ENCODE assay signal across 8 cellular contexts in genomic region chr4:156968479-156968984, GRCh38. TPM values are rescaled to one million over a fixed set of nuclear protein-coding genes. Genes with fewer than 3 reads are reported as not detected.
DNase-seq lines count a peak whose midpoint lies in the region; ATAC-seq and TF ChIP-seq lines count a peak whose summit lies in the region.

No MANE protein-coding gene starts in this region.

- 6 to 12% methylated on average over 2 of the region's 2 CpGs for WGBS in sigmoid colon, 2 donors

- H3K4me1 ChIP-seq in BE2C: no peaks in the 10 kb centered on the region; the same call in 1 of the 2 replicates
- H3K4me1 ChIP-seq in sigmoid colon: peaks cover 0 to 48% (median 30%) of the 10 kb centered on the region in 4 donors

- H3K9me3 ChIP-seq in BE2C (no peaks in the 10 kb centered on the region), sigmoid colon (no peaks in the 10 kb centered on the region)

- DNase-seq in BE2C (peak; percentile 50), NCI-H345 (lab: John Stamatoyannopoulos, UW) (peak; percentile 51), anterior cingulate cortex (lab: John Stamatoyannopoulos, UW) (peak in 46 of 58 donors; percentile 0 to 69 (median 29)), hypothalamus (lab: John Stamatoyannopoulos, UW) (peak in 34 of 51 donors; percentile 1 to 82 (median 22)), sigmoid colon (peak; percentile 82)
- no peak for DNase-seq in activated CD4-positive, CD25-positive, alpha-beta regulatory T cell treated with anti-CD3 and anti-CD28 coated beads, Interleukin-2, amount 50 U/mL, for 72 hours

- no peaks in the 10 kb centered on the region for H3K36me3 ChIP-seq in BE2C
- H3K36me3 ChIP-seq in sigmoid colon: no peaks in the 10 kb centered on the region

- peaks cover 43% of the 10 kb centered on the region for H3K27me3 ChIP-seq in BE2C
- no peaks in the 10 kb centered on the region for H3K27me3 ChIP-seq in sigmoid colon

- TF ChIP-seq CTCF in BE2C (IDR thresholded peaks at IDR 0.05; ENCODE audit: low read depth, low read length): peak; percentile 79
- TF ChIP-seq CTCF in sigmoid colon (IDR thresholded peaks at IDR 0.05): peak; percentile 56 to 85 (median 79)

- H3K4me3 ChIP-seq in BE2C (ENCODE audit: low read depth, low read length) (no peak overlapping the region), sigmoid colon (peak overlapping the region; percentile 4 to 90 (median 87))

- intact Hi-C loops in sigmoid colon (cut with DNase I): loop anchor here (5.0 to 10.0 kb wide), 3 partner anchors 196 to 1011 kb away; no protein-coding TSS in a partner anchor

- no peak for TF ChIP-seq EP300 in sigmoid colon (IDR thresholded peaks at IDR 0.05)

- H3K27ac ChIP-seq in sigmoid colon: peak overlapping the region; percentile 90 to 94 (median 92)

- TF ChIP-seq POLR2A in sigmoid colon (IDR thresholded peaks at IDR 0.05): no peak

- ATAC-seq in GM18508 (IDR thresholded peaks at IDR 0.05; ENCODE audit: insufficient read depth, unreplicated experiment) (peak; percentile 76), HG03064 (IDR thresholded peaks at IDR 0.05; ENCODE audit: low read depth, unreplicated experiment) (peak; percentile 55)

RNA-seq across cellular contexts. Expression of gene PDGFC, which starts 3.1 kb away (rescaled TPM):
- not detected for polyA plus RNA-seq in BE2C (2012; ENCODE audit: insufficient read depth, insufficient read length, low read depth)
- total RNA-seq in sigmoid colon: 10 to 100 TPM; 21.9 to 44.4 (median 32.0) TPM
- polyA plus RNA-seq in sigmoid colon: 1 to 10 TPM; 3.0 to 3.3 (median 3.2) TPM
